Comparison of ENCODE assay signal across 1 cellular context in genomic region chr3:129317014-129317771, GRCh38.
TF ChIP-seq lines count a peak whose summit lies in the region.

No MANE protein-coding gene starts in this region.

TF ChIP-seq in HCT116, 20 proteins besides CTCF, POLR2A, EP300 and RAD21 (continued from another document):
- TF ChIP-seq REST (IDR thresholded peaks at IDR 0.05; ENCODE audit: low read depth) (no peak), ZFX (IDR thresholded peaks at IDR 0.05) (no peak), YY1 (IDR thresholded peaks at IDR 0.05; ENCODE audit: extremely low read depth, insufficient replicate concordance, low read depth, low read length) (no peak), SP1 (IDR thresholded peaks at IDR 0.05; ENCODE audit: low read depth) (no peak), FOSL1 (IDR thresholded peaks at IDR 0.05; ENCODE audit: low read depth) (no peak), CEBPB (IDR thresholded peaks at IDR 0.05; ENCODE audit: low read depth) (no peak), ZBTB33 (IDR thresholded peaks at IDR 0.05; ENCODE audit: extremely low read depth, insufficient replicate concordance, low read length) (no peak), EGR1 (IDR thresholded peaks at IDR 0.05; ENCODE audit: low read depth) (no peak), ZNF274 (IDR thresholded peaks at IDR 0.05; ENCODE audit: low read depth, low read length) (no peak), TCF7L2 (IDR thresholded peaks at IDR 0.05; ENCODE audit: borderline replicate concordance, extremely low read depth, insufficient read depth, insufficient read length) (no peak), CBX3 (IDR thresholded peaks at IDR 0.05; ENCODE audit: low read depth) (no peak), POLR2AphosphoS5 (IDR thresholded peaks at IDR 0.05; ENCODE audit: low read depth, low read length) (no peak)
- TF ChIP-seq, protein P1, sequence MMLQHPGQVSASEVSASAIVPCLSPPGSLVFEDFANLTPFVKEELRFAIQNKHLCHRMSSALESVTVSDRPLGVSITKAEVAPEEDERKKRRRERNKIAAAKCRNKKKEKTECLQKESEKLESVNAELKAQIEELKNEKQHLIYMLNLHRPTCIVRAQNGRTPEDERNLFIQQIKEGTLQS (IDR thresholded peaks at IDR 0.05) = no peak
